Comparison of ENCODE assay signal across 10 cellular contexts in the genomic region with DNA sequence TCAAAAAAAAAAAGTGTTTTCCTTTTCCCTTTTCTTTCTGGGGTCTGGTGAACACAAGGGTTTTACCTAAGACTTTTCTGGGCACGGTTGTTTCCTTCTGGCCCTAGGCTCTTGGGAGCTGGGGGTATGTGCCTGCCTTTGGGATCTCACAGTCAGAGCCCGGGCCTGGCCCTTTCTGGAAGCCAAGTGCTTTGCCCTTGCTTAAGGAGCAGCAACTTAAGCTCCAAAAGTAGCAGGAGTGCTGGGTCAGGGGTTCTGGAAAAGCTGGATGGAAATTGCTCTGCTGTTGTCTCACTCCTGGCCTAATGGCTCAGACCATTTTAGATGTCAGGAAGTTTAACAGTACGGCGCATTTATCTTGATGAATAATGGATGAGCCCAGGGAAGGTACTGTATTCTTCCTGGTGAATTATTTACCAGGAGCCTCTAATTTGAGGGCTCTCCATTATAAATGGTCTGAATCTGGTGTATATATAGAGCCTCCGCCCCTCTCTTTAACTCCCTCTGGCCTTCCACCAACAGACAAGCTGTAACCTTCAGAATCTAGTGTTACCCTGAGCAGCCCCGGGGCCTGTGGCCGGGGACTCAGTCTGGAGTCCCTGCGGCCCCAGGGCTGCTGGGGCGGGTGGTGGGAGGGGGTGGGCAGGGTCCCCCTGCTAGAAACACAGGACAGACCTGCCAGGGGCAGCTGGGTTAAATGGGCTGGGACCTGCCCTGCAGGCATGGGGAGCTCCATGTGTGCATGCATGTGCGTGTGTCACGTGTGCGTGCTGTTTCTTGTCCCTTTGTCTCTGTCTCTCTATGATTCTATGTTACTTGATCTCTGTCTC. TPM values are rescaled to one million over a fixed set of nuclear protein-coding genes. Genes with fewer than 3 reads are reported as not detected.
DNase-seq lines count a peak whose midpoint lies in the region; ATAC-seq and TF ChIP-seq lines count a peak whose summit lies in the region.
"Had no signal": no experiment of that assay in that cellular context is flagged by ENCODE, and none has a peak within 500 bp of the region (broad histone marks: within the 10 kb centered on the region; RNA-seq: fewer than 3 reads in every experiment).

No MANE protein-coding gene starts in this region.

- TF ChIP-seq CTCF in nephron progenitor cell (IDR thresholded peaks at IDR 0.05), result no peak

- H3K27me3 ChIP-seq in H7 (ENCODE audit: control insufficient read depth, insufficient read depth, low read length) (no peaks in the 10 kb centered on the region), adipocyte (replicated peaks; ENCODE audit: control insufficient read depth, insufficient read depth, low read length) (no peaks in the 10 kb centered on the region)

- ATAC-seq in activated T-helper 17 cell treated with anti-CD3 and anti-CD28 coated beads, Interleukin-2, amount 50 U/mL, for 72 hours (replicated peaks), result no peak
- ATAC-seq: T-cell had no signal

- H3K4me1 Mint-ChIP-seq in nephron progenitor cell (peaks cover 52% of the 10 kb centered on the region), immature natural killer cell (no peaks in the 10 kb centered on the region)
- no peaks in the 10 kb centered on the region for H3K4me1 Mint-ChIP-seq in activated T-helper 17 cell treated with anti-CD3 and anti-CD28 coated beads, Interleukin-2, amount 50 U/mL, for 72 hours
- H3K4me1 Mint-ChIP-seq in activated T-cell treated with anti-CD3 and anti-CD28 coated beads, Interleukin-2, amount 50 U/mL, for 24 hours (ENCODE audit: low read depth), result no peaks in the 10 kb centered on the region
- H3K4me1 Mint-ChIP-seq: T-cell had no signal

- peak overlapping the region; percentile 93 for H3K27ac Mint-ChIP-seq in nephron progenitor cell
- no peak overlapping the region for H3K27ac Mint-ChIP-seq in activated T-helper 17 cell treated with anti-CD3 and anti-CD28 coated beads, Interleukin-2, amount 50 U/mL, for 72 hours
- H3K27ac Mint-ChIP-seq in activated T-cell treated with anti-CD3 and anti-CD28 coated beads, Interleukin-2, amount 50 U/mL, for 24 hours, result no peak overlapping the region
- no peak overlapping the region for H3K27ac Mint-ChIP-seq in immature natural killer cell
- H3K27ac Mint-ChIP-seq: activated naive CD4-positive, alpha-beta T cell treated with anti-CD3 and anti-CD28 coated beads for 36 hours; T-cell had no signal

- peak overlapping the region; percentile 83 for H3K9ac ChIP-seq in adipocyte (ENCODE audit: low read length)
- H3K9ac ChIP-seq: KMS-11 had no signal

- H3K36me3 ChIP-seq in H7 (replicated peaks; ENCODE audit: control insufficient read depth, insufficient read depth, low read length) (no peaks in the 10 kb centered on the region), adipocyte (ENCODE audit: control insufficient read depth, insufficient read depth, low read length, severe bottlenecking) (no peaks in the 10 kb centered on the region)

- H3K4me3 Mint-ChIP-seq in nephron progenitor cell (no peak overlapping the region), immature natural killer cell (no peak overlapping the region)
- H3K4me3 Mint-ChIP-seq in activated T-helper 17 cell treated with anti-CD3 and anti-CD28 coated beads, Interleukin-2, amount 50 U/mL, for 72 hours, result no peak overlapping the region
- no peak overlapping the region for H3K4me3 Mint-ChIP-seq in activated T-cell treated with anti-CD3 and anti-CD28 coated beads, Interleukin-2, amount 50 U/mL, for 24 hours
- H3K4me3 Mint-ChIP-seq: activated naive CD4-positive, alpha-beta T cell treated with anti-CD3 and anti-CD28 coated beads for 36 hours; T-cell had no signal

- DNase-seq in H7, result peak; percentile 56
- peak; percentile 61 for DNase-seq in adipocyte (ENCODE audit: low read depth)
- no peak for DNase-seq in nephron progenitor cell
- no peak for DNase-seq in activated T-cell treated with anti-CD3 and anti-CD28 coated beads, Interleukin-2, amount 50 U/mL, for 24 hours
- DNase-seq in immature natural killer cell, result no peak
- DNase-seq: activated naive CD4-positive, alpha-beta T cell treated with anti-CD3 and anti-CD28 coated beads for 36 hours; GF-D8; T-cell had no signal

- H3K4me3 ChIP-seq in H7 (ENCODE audit: insufficient read depth, low read depth, low read length), result no peak overlapping the region
- peak overlapping the region; percentile 9 for H3K4me3 ChIP-seq in adipocyte (ENCODE audit: low read length)

- peaks cover 36% of the 10 kb centered on the region for H3K4me1 ChIP-seq in adipocyte (ENCODE audit: control insufficient read depth, insufficient read depth, low read length)

- no peaks in the 10 kb centered on the region for H3K9me3 ChIP-seq in adipocyte (ENCODE audit: control insufficient read depth, low read length)

- no peaks in the 10 kb centered on the region for H3K27me3 Mint-ChIP-seq in nephron progenitor cell (ENCODE audit: low read depth, poor library complexity)
- H3K27me3 Mint-ChIP-seq in activated T-helper 17 cell treated with anti-CD3 and anti-CD28 coated beads, Interleukin-2, amount 50 U/mL, for 72 hours, result no peaks in the 10 kb centered on the region
- H3K27me3 Mint-ChIP-seq in activated T-cell treated with anti-CD3 and anti-CD28 coated beads, Interleukin-2, amount 50 U/mL, for 24 hours, result no peaks in the 10 kb centered on the region
- peaks cover 0 to 4% (median 0%) of the 10 kb centered on the region in 3 donors for H3K27me3 Mint-ChIP-seq in immature natural killer cell (ENCODE audit: low read depth in 3 of 3)
- H3K27me3 Mint-ChIP-seq: T-cell had no signal

- H3K9me3 Mint-ChIP-seq in nephron progenitor cell, result no peaks in the 10 kb centered on the region
- H3K9me3 Mint-ChIP-seq in activated T-helper 17 cell treated with anti-CD3 and anti-CD28 coated beads, Interleukin-2, amount 50 U/mL, for 72 hours, result no peaks in the 10 kb centered on the region
- no peaks in the 10 kb centered on the region for H3K9me3 Mint-ChIP-seq in activated T-cell treated with anti-CD3 and anti-CD28 coated beads, Interleukin-2, amount 50 U/mL, for 24 hours
- no peaks in the 10 kb centered on the region for H3K9me3 Mint-ChIP-seq in immature natural killer cell
- H3K9me3 Mint-ChIP-seq: activated naive CD4-positive, alpha-beta T cell treated with anti-CD3 and anti-CD28 coated beads for 36 hours; T-cell had no signal

- H3K36me3 Mint-ChIP-seq in nephron progenitor cell (ENCODE audit: low read depth) (peaks cover 9% of the 10 kb centered on the region), immature natural killer cell (no peaks in the 10 kb centered on the region)
- no peaks in the 10 kb centered on the region for H3K36me3 Mint-ChIP-seq in activated T-helper 17 cell treated with anti-CD3 and anti-CD28 coated beads, Interleukin-2, amount 50 U/mL, for 72 hours (ENCODE audit: low read depth)
- no peaks in the 10 kb centered on the region for H3K36me3 Mint-ChIP-seq in activated T-cell treated with anti-CD3 and anti-CD28 coated beads, Interleukin-2, amount 50 U/mL, for 24 hours (ENCODE audit: low read depth)
- H3K36me3 Mint-ChIP-seq: T-cell had no signal

RNA-seq across cellular contexts. Expression of gene PTK7, which starts 37.5 kb away (rescaled TPM):
- 143 and 163 TPM in 2 replicates for total RNA-seq in H7 (2014; rRNA removed; shearing (Covaris generic))
- 1 to 10 TPM in 1 of 2 donors, under 1 TPM in 1; 0.56 to 1.0 TPM for total RNA-seq in activated T-helper 17 cell treated with anti-CD3 and anti-CD28 coated beads, Interleukin-2, amount 50 U/mL, for 72 hours
- polyA plus RNA-seq in immature natural killer cell, result 1 to 10 TPM in 2 of 3 donors, not detected in 1; 1.1 TPM

RNA-seq across cellular contexts. Expression of gene KLC4, which starts 54.2 kb away (rescaled TPM):
- total RNA-seq in H7 (2014; rRNA removed; shearing (Covaris generic)), result 24.8 and 30.2 TPM in 2 replicates
- total RNA-seq in activated T-helper 17 cell treated with anti-CD3 and anti-CD28 coated beads, Interleukin-2, amount 50 U/mL, for 72 hours, result 10 to 100 TPM; 19.7 to 31.4 TPM
- polyA plus RNA-seq in immature natural killer cell, result 10 to 100 TPM in 2 of 3 donors, 1 to 10 TPM in 1; 9.1 to 14.4 (median 11.0) TPM

RNA-seq across cellular contexts. Expression of gene MRPL2, which starts 54.4 kb away (rescaled TPM):
- 79.1 and 82.1 TPM in 2 replicates for total RNA-seq in H7 (2014; rRNA removed; shearing (Covaris generic))
- total RNA-seq in activated T-helper 17 cell treated with anti-CD3 and anti-CD28 coated beads, Interleukin-2, amount 50 U/mL, for 72 hours, result 10 to 100 TPM; 65.2 to 67.3 TPM
- 10 to 100 TPM; 37.5 to 60.8 (median 54.0) TPM for polyA plus RNA-seq in immature natural killer cell

RNA-seq across cellular contexts. Expression of gene SRF, which starts 57.4 kb away (rescaled TPM):
- total RNA-seq in H7 (2014; rRNA removed; shearing (Covaris generic)), result 48.3 and 52.2 TPM in 2 replicates
- 10 to 100 TPM; 36.2 to 63.4 TPM for total RNA-seq in activated T-helper 17 cell treated with anti-CD3 and anti-CD28 coated beads, Interleukin-2, amount 50 U/mL, for 72 hours
- 1 to 10 TPM; 4.8 to 7.3 (median 5.2) TPM for polyA plus RNA-seq in immature natural killer cell

RNA-seq across cellular contexts. Expression of gene CUL7, which starts 60.0 kb away (rescaled TPM):
- 19.6 and 39.2 TPM in 2 replicates for total RNA-seq in H7 (2014; rRNA removed; shearing (Covaris generic))
- 10 to 100 TPM; 11.4 to 22.3 TPM for total RNA-seq in activated T-helper 17 cell treated with anti-CD3 and anti-CD28 coated beads, Interleukin-2, amount 50 U/mL, for 72 hours
- polyA plus RNA-seq in immature natural killer cell, result 1 to 10 TPM in 2 of 3 donors, under 1 TPM in 1; 0.90 to 3.4 (median 1.3) TPM

Comparison
In these comparisons a context has a peak if more than half of its experiments do, and no peak if none do; other contexts are left out.
1. DNase-seq: peak in H7 (single experiment) and adipocyte (single experiment); none in nephron progenitor cell (single experiment), activated T-cell treated with anti-CD3 and anti-CD28 coated beads, Interleukin-2, amount 50 U/mL, for 24 hours (single experiment) and immature natural killer cell (0 of 3).
2. RNA of gene PTK7, which starts 37.5 kb away (total RNA-seq): 143 to 163 TPM in H7; 0.56 to 1.0 TPM in activated T-helper 17 cell treated with anti-CD3 and anti-CD28 coated beads, Interleukin-2, amount 50 U/mL, for 72 hours; every median in the first group is over 10 times any median in the second.